Comparison of ENCODE assay signal across 13 cellular contexts in genomic region chr12:78002878-78003277, GRCh38.
DNase-seq lines count a peak whose midpoint lies in the region; ATAC-seq and TF ChIP-seq lines count a peak whose summit lies in the region.
"Had no signal": no experiment of that assay in that cellular context is flagged by ENCODE, and none has a peak within 500 bp of the region (broad histone marks: within the 10 kb centered on the region; RNA-seq: fewer than 3 reads in every experiment).

No MANE protein-coding gene starts in this region.

- no peak for ATAC-seq in GM21786 (IDR thresholded peaks at IDR 0.05; ENCODE audit: unreplicated experiment)
- ATAC-seq: Right ventricle myocardium inferior had no signal

- DNase-seq in AG09309 (ENCODE audit: low read depth) = no peak
- peak; percentile 75 for DNase-seq in G401 (ENCODE audit: low spot score)
- peak; percentile 45 for DNase-seq in NCI-H2227 treated with DMSO at 0.1 percent for 48 hours (lab: John Stamatoyannopoulos, UW)
- peak; percentile 42 for DNase-seq in cerebellum (ENCODE audit: low spot score)
- DNase-seq in GF-D8 (lab: John Stamatoyannopoulos, UW) = no peak
- DNase-seq in stimulated activated naive CD4-positive, alpha-beta T cell treated with Interleukin-2 at 50 U/mL for 16 hours (lab: John Stamatoyannopoulos, UW) = no peak
- DNase-seq in nucleus accumbens (lab: John Stamatoyannopoulos, UW) = no peak
- DNase-seq: activated B cell treated with CpG ODN at 0.5 μM for 24 hours; activated T-cell treated with anti-CD3 and anti-CD28 coated beads, Interleukin-2, amount 50 U/mL, for 24 hours; MG63; stimulated activated CD4-positive, alpha-beta T cell treated with anti-CD3 and anti-CD28 coated beads, Interleukin-4, amount 100 ng/mL, for 1 hour had no signal

- peak; percentile 8 for TF ChIP-seq CTCF in AG09309 (IDR thresholded peaks at IDR 0.05; ENCODE audit: control insufficient read depth, insufficient read depth, low read depth, low read length, missing control alignments)

- H3K4me3 ChIP-seq in AG09309 (ENCODE audit: control insufficient read depth, low read depth, low read length) = no peak overlapping the region
- H3K4me3 ChIP-seq: MG63 had no signal

- in situ Hi-C loops in G401 (cut with HindIII; ENCODE audit: low sequenced_read_pairs) = no loop called here

Comparison
In these comparisons a context has a peak if more than half of its experiments do, and no peak if none do; other contexts are left out.
1. DNase-seq: peak in G401 (single experiment), NCI-H2227 treated with DMSO at 0.1 percent for 48 hours (single experiment) and cerebellum (single experiment); none in AG09309 (single experiment), GF-D8 (single experiment), stimulated activated naive CD4-positive, alpha-beta T cell treated with Interleukin-2 at 50 U/mL for 16 hours (single experiment) and nucleus accumbens (0 of 56).